8 cellular contexts compared by ENCODE assay signal in the genomic region with DNA sequence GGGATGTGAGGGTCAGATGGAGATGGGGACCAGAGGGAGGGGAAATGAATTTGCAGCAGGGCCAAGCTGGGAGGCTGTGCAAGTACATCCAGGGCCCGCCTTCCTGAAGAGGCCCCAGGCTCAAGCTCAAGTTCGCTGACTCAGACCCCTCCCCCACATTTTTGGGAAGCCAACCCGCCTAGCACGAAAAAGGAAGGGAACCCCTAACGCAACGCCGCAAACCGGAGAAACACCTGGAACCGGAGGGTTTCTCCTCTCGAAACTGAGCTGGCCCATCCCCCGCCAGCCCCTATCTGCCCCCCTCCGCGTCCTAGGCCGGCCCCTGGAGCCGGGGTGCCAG. TPM values are rescaled to one million over a fixed set of nuclear protein-coding genes. Genes with fewer than 3 reads are reported as not detected.
DNase-seq lines count a peak whose midpoint lies in the region; ATAC-seq and TF ChIP-seq lines count a peak whose summit lies in the region.

No MANE protein-coding gene starts in this region.

- 3% methylated on average over 15 of the region's 15 CpGs for WGBS in urinary bladder

- no peak for TF ChIP-seq CTCF in right atrium auricular region (IDR thresholded peaks at IDR 0.05)

- ATAC-seq in left cardiac atrium (no peak), HG02763 (IDR thresholded peaks at IDR 0.05; ENCODE audit: unreplicated experiment) (no peak)

- no peaks in the 10 kb centered on the region for H3K36me3 ChIP-seq in right atrium auricular region
- H3K36me3 ChIP-seq in SK-N-MC (ENCODE audit: insufficient read depth, low read length): no peaks in the 10 kb centered on the region
- no peaks in the 10 kb centered on the region for H3K36me3 ChIP-seq in iPS-15b (ENCODE audit: control insufficient read depth, insufficient read depth, low read length)
- no peaks in the 10 kb centered on the region for H3K36me3 ChIP-seq in urinary bladder (ENCODE audit: insufficient read depth)

- intact Hi-C loops in left cardiac atrium (cut with DNase I): no loop called here

- H3K9ac ChIP-seq in SK-N-MC (ENCODE audit: insufficient read length) (no peak overlapping the region), iPS-15b (ENCODE audit: low read depth, low read length) (peak overlapping the region; percentile 1)

- DNase-seq in right atrium auricular region (ENCODE audit: low spot score) (no peak), left cardiac atrium (no peak), SK-N-MC (ENCODE audit: low read depth, low spot score) (no peak), DMS153 treated with DMSO at 0.1 percent for 48 hours (lab: John Stamatoyannopoulos, UW; ENCODE audit: unreplicated experiment) (no peak)
- DNase-seq in activated CD8-positive, alpha-beta memory T cell treated with anti-CD3 and anti-CD28 coated beads for 24 hours: no peak

- no peak overlapping the region for H3K27ac ChIP-seq in right atrium auricular region
- H3K27ac ChIP-seq in SK-N-MC: no peak overlapping the region
- no peak overlapping the region for H3K27ac ChIP-seq in urinary bladder (ENCODE audit: low read depth)

- H3K4me1 ChIP-seq in right atrium auricular region (peaks cover 0 to 14% of the 10 kb centered on the region in 2 donors), iPS-15b (ENCODE audit: control insufficient read depth, insufficient read depth, low read length) (peaks cover 10% of the 10 kb centered on the region), urinary bladder (ENCODE audit: insufficient read depth) (peaks cover 4% of the 10 kb centered on the region)

- H3K4me3 ChIP-seq in right atrium auricular region: peak overlapping the region; percentile 48 to 69
- H3K4me3 ChIP-seq in SK-N-MC: peak overlapping the region; percentile 92
- H3K4me3 ChIP-seq in iPS-15b (ENCODE audit: low read depth, low read length): peak overlapping the region; percentile 77
- H3K4me3 ChIP-seq in urinary bladder (ENCODE audit: low read depth, low read length): peak overlapping the region; percentile 66

- H3K27me3 ChIP-seq in right atrium auricular region: no peaks in the 10 kb centered on the region
- peaks cover 5% of the 10 kb centered on the region for H3K27me3 ChIP-seq in iPS-15b (ENCODE audit: control insufficient read depth, insufficient read depth, low read length)

- H3K9me3 ChIP-seq in right atrium auricular region (no peaks in the 10 kb centered on the region), SK-N-MC (ENCODE audit: low read depth, low read length) (no peaks in the 10 kb centered on the region), iPS-15b (ENCODE audit: control insufficient read depth, insufficient read depth, low read length) (no peaks in the 10 kb centered on the region)

RNA-seq across cellular contexts. Expression of a gene that starts 0.6 kb away (rescaled TPM):
- total RNA-seq in right atrium auricular region: under 1 TPM in 1 of 2 donors, not detected in 1; 0.51 TPM
- 1 to 10 TPM in 1 of 2 donors, under 1 TPM in 1; 0.34 to 1.4 TPM for total RNA-seq in left cardiac atrium
- 2.0 TPM for total RNA-seq in urinary bladder
- 2.2 TPM for polyA plus RNA-seq in urinary bladder
